In the genomic region with DNA sequence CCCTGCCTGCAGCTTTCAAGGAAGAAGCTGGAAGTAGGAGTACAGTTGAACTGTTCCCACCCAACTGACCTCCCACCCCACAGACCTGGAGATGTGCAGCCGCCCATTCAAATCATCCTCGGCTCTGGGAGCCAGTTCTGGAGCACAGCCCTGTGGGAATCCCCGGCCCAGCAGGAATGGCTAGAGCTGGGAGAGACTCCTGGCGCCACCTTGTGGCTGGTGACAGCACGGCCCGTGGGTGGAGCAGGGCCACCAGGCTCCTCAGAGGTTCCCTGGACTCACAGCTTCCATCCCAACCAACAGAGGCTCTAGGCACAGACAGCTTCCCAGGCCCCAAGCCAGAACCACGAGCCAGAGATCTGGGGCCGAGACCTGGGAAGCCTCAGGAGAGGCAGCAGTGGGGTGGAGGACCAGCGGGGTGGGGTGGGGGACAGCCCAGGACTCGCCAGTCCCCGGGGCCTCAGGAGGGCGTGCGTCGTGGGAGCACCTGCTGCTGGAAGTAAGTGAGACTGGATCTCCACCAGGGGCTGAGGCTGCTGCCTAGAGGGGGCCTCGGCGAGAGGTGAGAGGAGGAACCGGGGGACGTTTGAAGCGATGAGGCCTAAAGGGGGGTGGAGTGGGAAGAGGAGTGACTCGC, we compare ENCODE assay signal across 9 cellular contexts. TPM values are rescaled to one million over a fixed set of nuclear protein-coding genes. Genes with fewer than 3 reads are reported as not detected.
DNase-seq lines count a peak whose midpoint lies in the region; ATAC-seq and TF ChIP-seq lines count a peak whose summit lies in the region.
"Had no signal": no experiment of that assay in that cellular context is flagged by ENCODE, and none has a peak within 500 bp of the region (broad histone marks: within the 10 kb centered on the region; RNA-seq: fewer than 3 reads in every experiment).

No MANE protein-coding gene starts in this region.

- no peaks in the 10 kb centered on the region for H3K4me1 ChIP-seq in OCI-LY7 (ENCODE audit: insufficient read depth, low read length, poor library complexity, severe bottlenecking)
- peaks cover 2% of the 10 kb centered on the region for H3K4me1 ChIP-seq in fibroblast of lung (ENCODE audit: control insufficient read depth, extremely low read depth, insufficient read depth, low read length)

- H3K4me3 ChIP-seq in OCI-LY7 (ENCODE audit: low read depth, low read length, poor library complexity, severe bottlenecking): no peak overlapping the region
- H3K4me3 ChIP-seq in fibroblast of lung (replicated peaks in 1 of 4; ENCODE audit: control extremely low read depth in 1 of 4, insufficient read depth in 1 of 4, low read depth in 3 of 4, low read length in 4 of 4): no peak overlapping the region
- H3K4me3 ChIP-seq: SK-N-MC had no signal

- no peak overlapping the region for H3K27ac Mint-ChIP-seq in nephron
- H3K27ac Mint-ChIP-seq in stimulated activated naive B cell treated with anti-CD40 and anti-IgM and Interleukin-4, amounts not matched to agents 10 μg/mL and 1 μg/mL and 100 μg/mL, for 72 hours: peak overlapping the region; percentile 87

- H2AFZ ChIP-seq in OCI-LY7 (ENCODE audit: low read length): no peak overlapping the region
- no peak overlapping the region for H2AFZ ChIP-seq in fibroblast of lung (ENCODE audit: low read length)

- H3K4me3 Mint-ChIP-seq in nephron: no peak overlapping the region
- peak overlapping the region in 1 of 2 donors; percentile 46 for H3K4me3 Mint-ChIP-seq in stimulated activated naive B cell treated with anti-CD40 and anti-IgM and Interleukin-4, amounts not matched to agents 10 μg/mL and 1 μg/mL and 100 μg/mL, for 72 hours

- BruUV-seq in OCI-LY7 (replicated peaks; lab: Mats Ljungman, UMichigan): no TSS peak

- TF ChIP-seq CTCF in OCI-LY7 (conservative IDR thresholded peaks at IDR 0.05; ENCODE audit: low read length) (peak; percentile 92), fibroblast of lung (conservative IDR thresholded peaks at IDR 0.05 in 1 of 2, IDR thresholded peaks at IDR 0.05 in 1 of 2; ENCODE audit: low read depth in 1 of 2, low read length in 2 of 2) (peak; percentile 76 to 88), nephron (IDR thresholded peaks at IDR 0.05; ENCODE audit: unreplicated experiment in 3 of 3) (peak; percentile 68 to 82 (median 79))

- no peaks in the 10 kb centered on the region for H3K27me3 Mint-ChIP-seq in nephron (ENCODE audit: low read depth)
- no peaks in the 10 kb centered on the region for H3K27me3 Mint-ChIP-seq in stimulated activated naive B cell treated with anti-CD40 and anti-IgM and Interleukin-4, amounts not matched to agents 10 μg/mL and 1 μg/mL and 100 μg/mL, for 72 hours

- H3K9me2 ChIP-seq in OCI-LY7 (ENCODE audit: insufficient read depth, low read length): no peaks in the 10 kb centered on the region

- intact Hi-C loops in OCI-LY7 (cut with micrococcal nuclease; ENCODE audit: unreplicated experiment): loop anchor here (1.0 kb wide), 1 partner anchor 109 kb away; no protein-coding TSS in a partner anchor

- H3K4me2 ChIP-seq in OCI-LY7 (ENCODE audit: low read length): no peak overlapping the region
- H3K4me2 ChIP-seq in fibroblast of lung (ENCODE audit: extremely low read depth, insufficient read depth, low read length): no peak overlapping the region

- no peaks in the 10 kb centered on the region for H4K20me1 ChIP-seq in OCI-LY7 (ENCODE audit: insufficient read depth, low read length)
- no peaks in the 10 kb centered on the region for H4K20me1 ChIP-seq in fibroblast of lung (ENCODE audit: control insufficient read depth, extremely low read depth, insufficient read depth, low read length)

- no peak overlapping the region for H3K9ac ChIP-seq in fibroblast of lung (ENCODE audit: insufficient read depth, low read length)

- peak; percentile 78 to 79 for ATAC-seq in stimulated activated naive B cell treated with anti-CD40 and anti-IgM and Interleukin-4, amounts not matched to agents 10 μg/mL and 1 μg/mL and 100 μg/mL, for 72 hours (replicated peaks)
- no peak for ATAC-seq in HG03469 (IDR thresholded peaks at IDR 0.05; ENCODE audit: unreplicated experiment)

- CTCF ChIA-PET in OCI-LY7 (lab: Charles Lee; ENCODE audit: unreplicated experiment): interaction anchor here (1.0 to 1.5 kb wide), 4 partner anchors 12 to 110 kb away, joined by 3 to 4 read pairs (median 4); no protein-coding TSS in a partner anchor

- H3K79me2 ChIP-seq in OCI-LY7 (ENCODE audit: insufficient read depth, low read depth, low read length): no peaks in the 10 kb centered on the region
- no peaks in the 10 kb centered on the region for H3K79me2 ChIP-seq in fibroblast of lung (ENCODE audit: control insufficient read depth, insufficient read depth, low read length)

- POLR2A ChIA-PET in OCI-LY7 (lab: Charles Lee): interaction anchor here (0.5 to 0.6 kb wide), 3 partner anchors 60 to 1331 kb away, joined by 3 read pairs; no protein-coding TSS in a partner anchor

- no peaks in the 10 kb centered on the region for H3K27me3 ChIP-seq in fibroblast of lung (ENCODE audit: control insufficient read depth, insufficient read depth, low read length)

- H3K36me3 Mint-ChIP-seq in nephron (ENCODE audit: low read depth): peaks cover 49% of the 10 kb centered on the region
- H3K36me3 Mint-ChIP-seq in stimulated activated naive B cell treated with anti-CD40 and anti-IgM and Interleukin-4, amounts not matched to agents 10 μg/mL and 1 μg/mL and 100 μg/mL, for 72 hours: peaks cover 47 to 56% of the 10 kb centered on the region in 2 donors

- DNase-seq in COLO829 (ENCODE audit: low spot score) (peak; percentile 89), HPDE6-E6E7 (ENCODE audit: extremely low spot score) (peak; percentile 91), OCI-LY7 (ENCODE audit: low spot score) (peak; percentile 64), activated T-helper 1 cell treated with Interleukin-2 at 50 U/mL for 16 hours (ENCODE audit: low read depth) (peak; percentile 33), fibroblast of lung (ENCODE audit: low read depth in 2 of 2) (peak; percentile 50 to 63)
- peak; percentile 48 for DNase-seq in stimulated activated naive B cell treated with anti-CD40 and anti-IgM and Interleukin-4, amounts not matched to agents 10 μg/mL and 1 μg/mL and 100 μg/mL, for 72 hours

- H3K27ac ChIP-seq in OCI-LY7 (ENCODE audit: low read depth, low read length, poor library complexity, severe bottlenecking) (no peak overlapping the region), fibroblast of lung (ENCODE audit: insufficient read depth, low read length) (no peak overlapping the region)
- H3K27ac ChIP-seq: SK-N-MC had no signal

- H3K9me3 ChIP-seq in OCI-LY7 (ENCODE audit: low read length): no peaks in the 10 kb centered on the region
- H3K9me3 ChIP-seq in fibroblast of lung (ENCODE audit: control insufficient read depth, insufficient read depth, low read depth, low read length): no peaks in the 10 kb centered on the region

- no peaks in the 10 kb centered on the region for H3K9me3 Mint-ChIP-seq in nephron
- H3K9me3 Mint-ChIP-seq in stimulated activated naive B cell treated with anti-CD40 and anti-IgM and Interleukin-4, amounts not matched to agents 10 μg/mL and 1 μg/mL and 100 μg/mL, for 72 hours: no peaks in the 10 kb centered on the region

- H3K36me3 ChIP-seq in OCI-LY7 (ENCODE audit: insufficient read depth, low read length): peaks cover 83% of the 10 kb centered on the region
- H3K36me3 ChIP-seq in fibroblast of lung (ENCODE audit: control insufficient read depth, insufficient read depth, low read length): peaks cover 19% of the 10 kb centered on the region

- no peaks in the 10 kb centered on the region for H3K4me1 Mint-ChIP-seq in nephron
- peaks cover 16 to 17% of the 10 kb centered on the region in 2 donors for H3K4me1 Mint-ChIP-seq in stimulated activated naive B cell treated with anti-CD40 and anti-IgM and Interleukin-4, amounts not matched to agents 10 μg/mL and 1 μg/mL and 100 μg/mL, for 72 hours

RNA-seq across cellular contexts. Expression of a gene that starts 43.4 kb away (rescaled TPM):
- total RNA-seq in OCI-LY7 (2014; rRNA removed; shearing (Covaris generic)): 145 and 173 TPM in 2 replicates
- total RNA-seq in OCI-LY7 (2022) (85.4 and 87.8 TPM in 2 replicates), fibroblast of lung (49.1 and 79.4 TPM in 2 replicates)
- polyA plus RNA-seq in fibroblast of lung: 33.9 and 42.9 TPM in 2 replicates
- polyA plus RNA-seq in fibroblast of lung (2012): 34.0 and 45.7 TPM in 2 replicates
- polyA minus RNA-seq in fibroblast of lung (ENCODE audit: low replicate concordance): 210 and 457 TPM in 2 replicates

Comparison
In these comparisons a context has a peak if more than half of its experiments do, and no peak if none do; other contexts are left out.
1. DNase-seq: peak in every context shown above with its lines; median percentile 91 in HPDE6-E6E7; 89 in COLO829; 64 in OCI-LY7; 56 in fibroblast of lung; 48 in stimulated activated naive B cell treated with anti-CD40 and anti-IgM and Interleukin-4, amounts not matched to agents 10 μg/mL and 1 μg/mL and 100 μg/mL, for 72 hours; 33 in activated T-helper 1 cell treated with Interleukin-2 at 50 U/mL for 16 hours.